Comparison of ENCODE assay signal across 8 cellular contexts in genomic region chr3:23809840-23810341, GRCh38. TPM values are rescaled to one million over a fixed set of nuclear protein-coding genes. Genes with fewer than 3 reads are reported as not detected.
DNase-seq lines count a peak whose midpoint lies in the region; TF ChIP-seq lines count a peak whose summit lies in the region.

No MANE protein-coding gene starts in this region.

- no peaks in the 10 kb centered on the region for H4K20me1 ChIP-seq in OCI-LY1 (ENCODE audit: insufficient read depth, low read length)
- H4K20me1 ChIP-seq in neural cell (ENCODE audit: insufficient read depth) = no peaks in the 10 kb centered on the region

- H3K4me1 ChIP-seq in OCI-LY1 (ENCODE audit: insufficient read depth, low read length, severe bottlenecking) (peaks cover 54% of the 10 kb centered on the region), duodenal mucosa (ENCODE audit: control insufficient read depth in 1 of 2, insufficient read depth in 2 of 2, low read length in 2 of 2) (peaks cover 27 to 29% of the 10 kb centered on the region in 2 donors)

- H3K9me2 ChIP-seq in OCI-LY1 (ENCODE audit: low read depth, low read length) = no peaks in the 10 kb centered on the region
- no peaks in the 10 kb centered on the region for H3K9me2 ChIP-seq in neural cell (ENCODE audit: insufficient read depth, low read length)

- no peak for TF ChIP-seq RAD21 in neural cell (conservative IDR thresholded peaks at IDR 0.05)

- H3F3A ChIP-seq in OCI-LY1 (ENCODE audit: insufficient read depth, low read length) = no peaks in the 10 kb centered on the region
- no peaks in the 10 kb centered on the region for H3F3A ChIP-seq in neural cell (ENCODE audit: insufficient read depth, low read length, poor library complexity, severe bottlenecking)

- H3K9me3 ChIP-seq in OCI-LY1 (ENCODE audit: low read length) = no peaks in the 10 kb centered on the region
- no peaks in the 10 kb centered on the region for H3K9me3 ChIP-seq in duodenal mucosa (ENCODE audit: control insufficient read depth in 1 of 2, low read length in 2 of 2)
- H3K9me3 ChIP-seq in neural cell (ENCODE audit: low read length) = no peaks in the 10 kb centered on the region

- H3K27me3 ChIP-seq in OCI-LY1 (ENCODE audit: insufficient read depth, low read length) = no peaks in the 10 kb centered on the region
- no peaks in the 10 kb centered on the region for H3K27me3 ChIP-seq in duodenal mucosa (ENCODE audit: control insufficient read depth in 1 of 2, insufficient read depth in 2 of 2, low read length in 2 of 2)
- H3K27me3 ChIP-seq in neural cell (ENCODE audit: insufficient read depth, low read depth, low read length) = peaks cover 8% of the 10 kb centered on the region

- H3K4me3 ChIP-seq in OCI-LY1 (ENCODE audit: low read depth, low read length, poor library complexity, severe bottlenecking) (peak overlapping the region; percentile 62), duodenal mucosa (ENCODE audit: low read depth in 1 of 2, low read length in 2 of 2) (peak overlapping the region; percentile 72 to 93), neural cell (ENCODE audit: low read length) (peak overlapping the region; percentile 66)

- in situ Hi-C loops in GM13977 (cut with MboI; ENCODE audit: low pct_unique_long_range_greater_than_20kb, low sequenced_read_pairs, unreplicated experiment) = no loop called here

- H3K27ac ChIP-seq in OCI-LY1 (ENCODE audit: low read depth, low read length, poor library complexity, severe bottlenecking) (peak overlapping the region; percentile 32), duodenal mucosa (ENCODE audit: low read depth, low read length) (peak overlapping the region; percentile 43), neural cell (ENCODE audit: low read length) (no peak overlapping the region)

- TF ChIP-seq CTCF in GM13977 (IDR thresholded peaks at IDR 0.05; ENCODE audit: extremely low read depth, insufficient read depth, missing control alignments) (no peak), OCI-LY1 (IDR thresholded peaks at IDR 0.05; ENCODE audit: low read length) (no peak), neural cell (IDR thresholded peaks at IDR 0.05; ENCODE audit: poor library complexity, severe bottlenecking) (no peak)

- DNase-seq in GM13977 (ENCODE audit: low spot score) (peak; percentile 47), A172 (ENCODE audit: low spot score) (no peak), NCI-H345 treated with DMSO at 0.1 percent for 48 hours (lab: John Stamatoyannopoulos, UW; ENCODE audit: unreplicated experiment) (no peak), SW480 (ENCODE audit: low spot score) (no peak)
- no peak for DNase-seq in activated effector memory CD4-positive, alpha-beta T cell treated with anti-CD3 and anti-CD28 coated beads, Interleukin-2, amount 50 U/mL, for 16 hours

- H2AFZ ChIP-seq in OCI-LY1 (ENCODE audit: low read length) (no peak overlapping the region), neural cell (ENCODE audit: low read depth, low read length) (no peak overlapping the region)

- H3K9ac ChIP-seq in OCI-LY1 (ENCODE audit: low read length) (peak overlapping the region; percentile 70), duodenal mucosa (ENCODE audit: low read depth in 1 of 2, low read length in 2 of 2) (peak overlapping the region; percentile 58 to 68), neural cell (ENCODE audit: low read length) (no peak overlapping the region)

- H3K79me2 ChIP-seq in OCI-LY1 (ENCODE audit: insufficient read depth, low read length) (peaks cover 5% of the 10 kb centered on the region), neural cell (replicated peaks; ENCODE audit: insufficient read depth, low read length) (peaks cover 26% of the 10 kb centered on the region)

- peaks cover 41% of the 10 kb centered on the region for H3K36me3 ChIP-seq in OCI-LY1 (ENCODE audit: insufficient read depth, low read length)
- H3K36me3 ChIP-seq in duodenal mucosa (ENCODE audit: control insufficient read depth in 1 of 2, insufficient read depth in 2 of 2, low read length in 2 of 2) = peaks cover 0 to 2% of the 10 kb centered on the region in 2 donors
- H3K36me3 ChIP-seq in neural cell (ENCODE audit: insufficient read depth, low read length) = no peaks in the 10 kb centered on the region

- H3K4me2 ChIP-seq in OCI-LY1 (ENCODE audit: low read length) (peak overlapping the region; percentile 79), neural cell (ENCODE audit: low read length) (no peak overlapping the region)

- TF ChIP-seq EP300 in neural cell (conservative IDR thresholded peaks at IDR 0.05; ENCODE audit: poor library complexity, severe bottlenecking) = no peak

TF ChIP-seq in neural cell, 6 proteins besides CTCF, POLR2A, EP300 and RAD21:
- TF ChIP-seq REST (IDR thresholded peaks at IDR 0.05; ENCODE audit: borderline replicate concordance) (no peak), POLR2AphosphoS5 (IDR thresholded peaks at IDR 0.05) (no peak), EZH2 (IDR thresholded peaks at IDR 0.05; ENCODE audit: borderline replicate concordance, insufficient read depth, low read length, poor library complexity, severe bottlenecking) (no peak), TAF1 (IDR thresholded peaks at IDR 0.05; ENCODE audit: low read depth) (no peak), MXI1 (conservative IDR thresholded peaks at IDR 0.05; ENCODE audit: poor library complexity, severe bottlenecking) (no peak), SMC3 (conservative IDR thresholded peaks at IDR 0.05; ENCODE audit: poor library complexity) (no peak)
TF ChIP-seq in neural cell: peak in this region for 0.

RNA-seq across cellular contexts. Expression of gene UBE2E1, which starts 4.1 kb away (rescaled TPM):
- 133 and 157 TPM in 2 replicates for polyA plus RNA-seq in neural cell
- 77.4 and 93.8 TPM in 2 replicates for polyA minus RNA-seq in neural cell
- 66.4 and 91.7 TPM in 2 replicates for total RNA-seq in A172 (2014; rRNA removed; shearing (Covaris generic))
